18 cellular contexts compared by ENCODE assay signal in the genomic region with DNA sequence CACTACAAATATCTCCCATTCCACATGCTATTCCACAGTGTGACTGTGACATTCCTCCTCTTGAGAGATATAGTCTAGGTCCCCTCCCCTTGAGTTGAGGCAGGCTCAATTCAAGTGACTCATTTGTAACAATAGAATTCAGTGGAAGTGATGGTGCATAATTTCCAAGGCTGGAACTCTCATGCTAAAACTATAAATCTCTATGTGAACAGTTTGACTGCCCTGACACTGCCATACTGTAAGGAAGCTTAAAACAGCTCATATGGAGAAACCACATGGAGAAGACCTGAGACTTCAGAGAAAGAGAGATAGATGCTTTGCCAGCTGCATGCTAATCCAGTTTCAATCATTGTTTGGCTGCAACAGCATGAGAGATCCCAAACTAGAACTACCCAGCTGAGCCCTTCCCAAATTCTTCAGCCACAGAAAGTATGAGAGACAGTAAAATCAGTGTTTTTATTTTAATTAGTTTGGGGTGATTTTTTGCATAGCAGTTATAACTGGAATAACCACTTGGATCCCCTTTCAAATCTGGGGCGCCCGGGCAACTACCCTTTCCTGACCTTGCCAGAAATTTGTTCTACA. TPM values are rescaled to one million over a fixed set of nuclear protein-coding genes. Genes with fewer than 3 reads are reported as not detected.
A peak's percentile ranks its signal among the peaks of the same experiment; 100 is the strongest.
DNase-seq lines count a peak whose midpoint lies in the region; ATAC-seq, FAIRE-seq and TF ChIP-seq lines count a peak whose summit lies in the region.
"Had no signal": no experiment of that assay in that cellular context is flagged by ENCODE, and none has a peak within 500 bp of the region (broad histone marks: within the 10 kb centered on the region; RNA-seq: fewer than 3 reads in every experiment).

No MANE protein-coding gene starts in this region.

- WGBS in esophagus muscularis mucosa = 42% methylated on average over 2 of the region's 2 CpGs

- H3K4me3 ChIP-seq in esophagus muscularis mucosa = no peak overlapping the region
- H3K4me3 ChIP-seq: BLaER1, HAP-1 had no signal

- intact Hi-C loops in esophagus muscularis mucosa (cut with DNase I) = no loop called here

- no peak for TF ChIP-seq EP300 in esophagus muscularis mucosa (IDR thresholded peaks at IDR 0.05)

- DNase-seq in GM19239 (ENCODE audit: insufficient read length, low spot score) (no peak), HEK293T (ENCODE audit: extremely low spot score) (no peak), esophagus muscularis mucosa (ENCODE audit: extremely low spot score) (peak; percentile 26), dedifferentiated amniotic fluid mesenchymal stem cell (ENCODE audit: extremely low spot score) (no peak), GM20000 (ENCODE audit: low spot score) (no peak)
- DNase-seq: Caco-2; CD4-positive, CD25-positive, alpha-beta regulatory T cell; CD8-positive, alpha-beta T cell; DMS153; DND-41; GOT3 had no signal

- no peaks in the 10 kb centered on the region for H3K4me1 ChIP-seq in esophagus muscularis mucosa
- H3K4me1 ChIP-seq: Caco-2, HAP-1 had no signal

- ATAC-seq in HG02970 (IDR thresholded peaks at IDR 0.05; ENCODE audit: low FRiP score, unreplicated experiment) = no peak
- ATAC-seq: CD8-positive, alpha-beta T cell had no signal

- no peaks in the 10 kb centered on the region for H3K27me3 ChIP-seq in esophagus muscularis mucosa
- H3K27me3 ChIP-seq: BLaER1 had no signal

- H3K9me3 ChIP-seq in esophagus muscularis mucosa = no peaks in the 10 kb centered on the region
- H3K9me3 ChIP-seq: HAP-1 had no signal

- POLR2A ChIA-PET in HEK293T (lab: Yijun Ruan, JAX) = no interaction called here

- H3K36me3 ChIP-seq in esophagus muscularis mucosa = no peaks in the 10 kb centered on the region
- H3K36me3 ChIP-seq: BLaER1, HAP-1 had no signal

- TF ChIP-seq CTCF in esophagus muscularis mucosa (IDR thresholded peaks at IDR 0.05) (no peak), GM20000 (IDR thresholded peaks at IDR 0.05; ENCODE audit: extremely low read depth, missing control alignments) (no peak)

- CTCF ChIA-PET in HEK293T (lab: Yijun Ruan, JAX) = no interaction called here

- TF ChIP-seq POLR2A in esophagus muscularis mucosa (IDR thresholded peaks at IDR 0.05; ENCODE audit: low read depth) = no peak

- no peak overlapping the region for H3K27ac ChIP-seq in esophagus muscularis mucosa (replicated peaks in 1 of 4)
- H3K27ac ChIP-seq: BLaER1, C4-2B had no signal

- FAIRE-seq in GM19239 (lab: Jason Lieb, UNC) = peak; percentile 35
- FAIRE-seq: A204.1, G401.6, GM12892 had no signal

TF ChIP-seq in HEK293T, 16 proteins besides CTCF, POLR2A, EP300 and RAD21:
- TF ChIP-seq SP1 (IDR thresholded peaks at IDR 0.05) (no peak), FOXA1 (IDR thresholded peaks at IDR 0.05) (no peak), LEF1 (IDR thresholded peaks at IDR 0.05; ENCODE audit: borderline replicate concordance) (no peak)
- TF ChIP-seq, protein P1, sequence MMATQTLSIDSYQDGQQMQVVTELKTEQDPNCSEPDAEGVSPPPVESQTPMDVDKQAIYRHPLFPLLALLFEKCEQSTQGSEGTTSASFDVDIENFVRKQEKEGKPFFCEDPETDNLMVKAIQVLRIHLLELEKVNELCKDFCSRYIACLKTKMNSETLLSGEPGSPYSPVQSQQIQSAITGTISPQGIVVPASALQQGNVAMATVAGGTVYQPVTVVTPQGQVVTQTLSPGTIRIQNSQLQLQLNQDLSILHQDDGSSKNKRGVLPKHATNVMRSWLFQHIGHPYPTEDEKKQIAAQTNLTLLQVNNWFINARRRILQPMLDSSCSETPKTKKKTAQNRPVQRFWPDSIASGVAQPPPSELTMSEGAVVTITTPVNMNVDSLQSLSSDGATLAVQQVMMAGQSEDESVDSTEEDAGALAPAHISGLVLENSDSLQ (IDR thresholded peaks at IDR 0.05) = peak; percentile 4; the same call in 1 of the 2 replicates

RNA-seq across cellular contexts. Expression of gene CSNK2A2, which starts 19.5 kb away (rescaled TPM):
- 10 to 100 TPM; 37.1 to 56.5 (median 42.7) TPM for total RNA-seq in esophagus muscularis mucosa
